In genomic region chr11:387193-387793, GRCh38 we compare ENCODE assay signal across 17 cellular contexts. TPM values are rescaled to one million over a fixed set of nuclear protein-coding genes. Genes with fewer than 3 reads are reported as not detected.
"Had no signal": no experiment of that assay in that cellular context is flagged by ENCODE, and none has a peak within 500 bp of the region (broad histone marks: within the 10 kb centered on the region; RNA-seq: fewer than 3 reads in every experiment).

No MANE protein-coding gene starts in this region.

- H3K27me3 Mint-ChIP-seq: activated CD8-positive, alpha-beta T cell treated with anti-CD3 and anti-CD28 coated beads for 36 hours; stimulated activated naive CD8-positive, alpha-beta T cell treated with anti-CD3 and anti-CD28 coated beads, Interleukin-15, Interleukin-2, amounts not matched to agents 100 ng/mL and 50 ng/mL, for 24 hours had no signal

- H3K4me3 Mint-ChIP-seq: activated CD4-positive, alpha-beta T cell treated with anti-CD3 and anti-CD28 coated beads for 36 hours; activated CD8-positive, alpha-beta T cell treated with anti-CD3 and anti-CD28 coated beads for 36 hours; stimulated activated naive CD8-positive, alpha-beta T cell treated with anti-CD3 and anti-CD28 coated beads, Interleukin-15, Interleukin-2, amounts not matched to agents 100 ng/mL and 50 ng/mL, for 24 hours had no signal

- ATAC-seq: activated CD4-positive, alpha-beta T cell treated with anti-CD3 and anti-CD28 coated beads for 36 hours; activated CD8-positive, alpha-beta T cell treated with anti-CD3 and anti-CD28 coated beads for 36 hours; left cardiac atrium had no signal

- H3K4me1 Mint-ChIP-seq: activated CD4-positive, alpha-beta T cell treated with anti-CD3 and anti-CD28 coated beads for 36 hours had no signal

- DNase-seq: activated CD4-positive, alpha-beta T cell treated with anti-CD3 and anti-CD28 coated beads for 36 hours; activated CD8-positive, alpha-beta memory T cell treated with anti-CD3 and anti-CD28 coated beads, Interleukin-2, amount 50 U/mL, for 4 hours; activated CD8-positive, alpha-beta T cell treated with anti-CD3 and anti-CD28 coated beads for 36 hours; colonic mucosa; effector CD8-positive, alpha-beta T cell; erythroblast; glutamatergic neuron; left cardiac atrium; naive B cell; occipital lobe; sigmoid colon; stimulated activated CD8-positive, alpha-beta memory T cell treated with anti-CD3 and anti-CD28 coated beads, Interleukin-4, amount 100 ng/mL, for 48 hours; T-helper 1 cell; testis; WERI-Rb-1 had no signal

- H3K27ac Mint-ChIP-seq: activated CD4-positive, alpha-beta T cell treated with anti-CD3 and anti-CD28 coated beads for 36 hours; activated CD8-positive, alpha-beta T cell treated with anti-CD3 and anti-CD28 coated beads for 36 hours; stimulated activated naive CD8-positive, alpha-beta T cell treated with anti-CD3 and anti-CD28 coated beads, Interleukin-15, Interleukin-2, amounts not matched to agents 100 ng/mL and 50 ng/mL, for 24 hours had no signal

RNA-seq across cellular contexts. Expression of gene PKP3, which starts 6.7 kb away (rescaled TPM):
- total RNA-seq: ascending aorta had no signal

RNA-seq across cellular contexts. Expression of gene B4GALNT4, which starts 18.0 kb away (rescaled TPM):
- total RNA-seq: ascending aorta had no signal

RNA-seq across cellular contexts. Expression of gene ANO9, which starts 54.5 kb away (rescaled TPM):
- total RNA-seq: occipital lobe had no signal
